Comparison of ENCODE assay signal across 14 cellular contexts in genomic region chr9:109683521-109683920, GRCh38.
"Had no signal": no experiment of that assay in that cellular context is flagged by ENCODE, and none has a peak within 500 bp of the region (broad histone marks: within the 10 kb centered on the region; RNA-seq: fewer than 3 reads in every experiment).

No MANE protein-coding gene starts in this region.

- H3K4me3 Mint-ChIP-seq: activated CD4-positive, alpha-beta memory T cell treated with anti-CD3 and anti-CD28 coated beads for 36 hours; activated naive CD8-positive, alpha-beta T cell treated with anti-CD3 and anti-CD28 coated beads, Interleukin-2, amount 10 ng/mL, durations not matched to agents 7 days and 5 days; neural crest cell; stimulated activated naive CD8-positive, alpha-beta T cell treated with anti-CD3 and anti-CD28 coated beads, Interleukin-15, amount 100 ng/mL, for 72 hours; T-helper 2 cell treated with Interferon-gamma antibody and Interleukin-4, amounts not matched to agents 5 μg/mL and 100 μg/mL, for 36 hours had no signal

- H3K27me3 Mint-ChIP-seq: activated CD4-positive, alpha-beta memory T cell treated with anti-CD3 and anti-CD28 coated beads for 36 hours; activated naive CD8-positive, alpha-beta T cell treated with anti-CD3 and anti-CD28 coated beads, Interleukin-2, amount 10 ng/mL, durations not matched to agents 7 days and 5 days; stimulated activated naive CD8-positive, alpha-beta T cell treated with anti-CD3 and anti-CD28 coated beads, Interleukin-15, amount 100 ng/mL, for 72 hours had no signal

- H3K36me3 ChIP-seq: colonic mucosa, pancreas, thoracic aorta had no signal

- H3K4me3 ChIP-seq: colonic mucosa, hepatocyte, pancreas, thoracic aorta had no signal

- H3K4me2 ChIP-seq: hepatocyte had no signal

- H3K4me1 Mint-ChIP-seq: activated naive CD8-positive, alpha-beta T cell treated with anti-CD3 and anti-CD28 coated beads, Interleukin-2, amount 10 ng/mL, durations not matched to agents 7 days and 5 days; neural crest cell; stimulated activated naive CD8-positive, alpha-beta T cell treated with anti-CD3 and anti-CD28 coated beads, Interleukin-15, amount 100 ng/mL, for 72 hours had no signal

- H3K9me3 ChIP-seq: colonic mucosa, pancreas, thoracic aorta had no signal

- H3K36me3 Mint-ChIP-seq: activated CD4-positive, alpha-beta memory T cell treated with anti-CD3 and anti-CD28 coated beads for 36 hours; activated naive CD8-positive, alpha-beta T cell treated with anti-CD3 and anti-CD28 coated beads, Interleukin-2, amount 10 ng/mL, durations not matched to agents 7 days and 5 days had no signal

- H3K27ac Mint-ChIP-seq: activated CD4-positive, alpha-beta memory T cell treated with anti-CD3 and anti-CD28 coated beads for 36 hours; activated naive CD8-positive, alpha-beta T cell treated with anti-CD3 and anti-CD28 coated beads, Interleukin-2, amount 10 ng/mL, durations not matched to agents 7 days and 5 days; stimulated activated naive CD8-positive, alpha-beta T cell treated with anti-CD3 and anti-CD28 coated beads, Interleukin-15, amount 100 ng/mL, for 72 hours; T-helper 2 cell treated with Interferon-gamma antibody and Interleukin-4, amounts not matched to agents 5 μg/mL and 100 μg/mL, for 36 hours had no signal

- H3K4me1 ChIP-seq: colonic mucosa, pancreas had no signal

- H3K27me3 ChIP-seq: colonic mucosa, hepatocyte, pancreas had no signal

- H2AFZ ChIP-seq: hepatocyte had no signal

- ATAC-seq: pancreas; stimulated activated naive CD8-positive, alpha-beta T cell treated with anti-CD3 and anti-CD28 coated beads, Interleukin-15, amount 100 ng/mL, for 72 hours had no signal

- DNase-seq: activated CD4-positive, alpha-beta memory T cell treated with anti-CD3 and anti-CD28 coated beads for 36 hours; activated gamma-delta T cell treated with Interleukin-2 at 50 U/mL for 16 hours; activated naive CD8-positive, alpha-beta T cell treated with anti-CD3 and anti-CD28 coated beads, Interleukin-2, amount 10 ng/mL, durations not matched to agents 7 days and 5 days; activated T-cell treated with anti-CD3 and anti-CD28 coated beads, Interleukin-2, amount 50 U/mL, for 48 hours; aorta; caudate nucleus; colonic mucosa; pancreas; stimulated activated CD4-positive, alpha-beta T cell treated with anti-CD3 and anti-CD28 coated beads, Interleukin-4, amount 100 ng/mL, for 1 hour; stimulated activated naive CD8-positive, alpha-beta T cell treated with anti-CD3 and anti-CD28 coated beads, Interleukin-15, amount 100 ng/mL, for 72 hours had no signal

- H3K79me2 ChIP-seq: hepatocyte had no signal

- H3K27ac ChIP-seq: colonic mucosa, hepatocyte, pancreas, thoracic aorta had no signal

- H3K9me3 Mint-ChIP-seq: activated naive CD8-positive, alpha-beta T cell treated with anti-CD3 and anti-CD28 coated beads, Interleukin-2, amount 10 ng/mL, durations not matched to agents 7 days and 5 days; T-helper 2 cell treated with Interferon-gamma antibody and Interleukin-4, amounts not matched to agents 5 μg/mL and 100 μg/mL, for 36 hours had no signal
